ENCODE assay signal across 9 cellular contexts in the genomic region with DNA sequence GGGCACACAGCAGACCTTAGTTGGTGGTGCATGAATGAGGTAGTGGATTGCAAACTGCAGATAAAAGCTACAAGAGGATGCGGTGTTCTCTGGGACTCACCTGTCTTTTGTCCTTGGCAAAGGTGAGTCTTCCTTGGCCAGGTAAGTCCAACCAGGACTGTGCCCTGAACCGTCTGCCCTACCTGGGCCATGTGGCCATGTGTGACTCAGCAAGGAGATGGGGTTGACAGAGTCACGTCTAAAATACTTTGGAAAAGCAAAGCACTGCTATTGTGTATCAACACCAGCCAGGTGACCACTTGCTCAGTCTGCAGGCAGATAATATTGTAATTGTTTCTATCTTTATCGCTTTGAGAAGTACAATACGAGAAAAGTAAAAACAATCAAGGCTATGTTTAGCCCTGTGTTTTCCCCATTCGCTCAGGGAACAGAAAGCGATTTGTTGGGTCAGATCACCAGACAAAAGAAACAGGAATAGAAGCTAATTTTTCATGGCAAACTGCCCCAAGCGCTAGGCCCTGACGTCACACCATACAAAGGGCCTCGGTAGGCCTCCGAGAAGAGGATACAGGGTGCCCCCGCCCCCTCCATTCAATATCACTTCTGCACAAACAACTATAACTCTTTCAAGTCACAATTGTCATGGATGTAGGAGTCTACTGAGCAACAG.
DNase-seq lines count a peak whose midpoint lies in the region; ATAC-seq and TF ChIP-seq lines count a peak whose summit lies in the region.
"Had no signal": no experiment of that assay in that cellular context is flagged by ENCODE, and none has a peak within 500 bp of the region (broad histone marks: within the 10 kb centered on the region; RNA-seq: fewer than 3 reads in every experiment).

No MANE protein-coding gene starts in this region.

- H3K9ac ChIP-seq in OCI-LY1 (ENCODE audit: low read length) (no peak overlapping the region), parathyroid adenoma (no peak overlapping the region)

- H3K79me2 ChIP-seq in OCI-LY1 (ENCODE audit: insufficient read depth, low read length) (peaks cover 6% of the 10 kb centered on the region; the same call in 1 of the 2 replicates), parathyroid adenoma (peaks cover 27% of the 10 kb centered on the region)

- H3K36me3 ChIP-seq in OCI-LY1 (ENCODE audit: insufficient read depth, low read length) (peaks cover 76% of the 10 kb centered on the region), parathyroid adenoma (ENCODE audit: control insufficient read depth, insufficient read depth, low read length) (no peaks in the 10 kb centered on the region)

- no peaks in the 10 kb centered on the region for H3K9me3 ChIP-seq in OCI-LY1 (ENCODE audit: low read length)
- no peaks in the 10 kb centered on the region for H3K9me3 ChIP-seq in parathyroid adenoma (ENCODE audit: control insufficient read depth, low read length)

- H3K9me2 ChIP-seq in OCI-LY1 (ENCODE audit: low read depth, low read length): no peaks in the 10 kb centered on the region

- H3K4me2 ChIP-seq in OCI-LY1 (ENCODE audit: low read length) (no peak overlapping the region), parathyroid adenoma (ENCODE audit: low read length) (no peak overlapping the region)

- H4K20me1 ChIP-seq in OCI-LY1 (ENCODE audit: insufficient read depth, low read length): no peaks in the 10 kb centered on the region

- TF ChIP-seq CTCF in OCI-LY1 (IDR thresholded peaks at IDR 0.05; ENCODE audit: low read length) (no peak), parathyroid adenoma (IDR thresholded peaks at IDR 0.05) (no peak)

- DNase-seq in Ammon's horn (ENCODE audit: low spot score): peak; percentile 94
- DNase-seq in globus pallidus (ENCODE audit: low spot score): peak; percentile 97
- DNase-seq in NCI-H510A (lab: John Stamatoyannopoulos, UW): no peak
- DNase-seq in kidney tubule cell (ENCODE audit: low spot score): no peak
- DNase-seq: NCI-H1694 had no signal

- H3K27ac ChIP-seq in OCI-LY1 (ENCODE audit: low read depth, low read length, poor library complexity, severe bottlenecking): peak overlapping the region; percentile 44
- peak overlapping the region; percentile 75 for H3K27ac ChIP-seq in parathyroid adenoma

- H3K4me1 ChIP-seq in OCI-LY1 (ENCODE audit: insufficient read depth, low read length, severe bottlenecking) (peaks cover 58% of the 10 kb centered on the region), parathyroid adenoma (peaks cover 59% of the 10 kb centered on the region)

- no peaks in the 10 kb centered on the region for H3F3A ChIP-seq in OCI-LY1 (ENCODE audit: insufficient read depth, low read length)

- H3K4me3 ChIP-seq in OCI-LY1 (ENCODE audit: low read depth, low read length, poor library complexity, severe bottlenecking) (no peak overlapping the region), parathyroid adenoma (ENCODE audit: low read depth, low read length) (no peak overlapping the region)

- no peaks in the 10 kb centered on the region for H3K27me3 ChIP-seq in OCI-LY1 (ENCODE audit: insufficient read depth, low read length)
- H3K27me3 ChIP-seq in parathyroid adenoma (ENCODE audit: control insufficient read depth, insufficient read depth, low read length): no peaks in the 10 kb centered on the region

- H2AFZ ChIP-seq in OCI-LY1 (ENCODE audit: low read length): no peak overlapping the region
- no peak overlapping the region for H2AFZ ChIP-seq in parathyroid adenoma

- ATAC-seq in HG03039 (IDR thresholded peaks at IDR 0.05; ENCODE audit: unreplicated experiment): no peak
- no peak for ATAC-seq in GM18519 (IDR thresholded peaks at IDR 0.05; ENCODE audit: low FRiP score, unreplicated experiment)

Comparison
In these comparisons a context has a peak if more than half of its experiments do, and no peak if none do; other contexts are left out.
1. DNase-seq: peak in Ammon's horn (single experiment) and globus pallidus (single experiment); none in NCI-H510A (single experiment) and kidney tubule cell (single experiment).